ENCODE assay signal across 8 cellular contexts in genomic region chrX:43731086-43731485, GRCh38.
"Had no signal": no experiment of that assay in that cellular context is flagged by ENCODE, and none has a peak within 500 bp of the region (broad histone marks: within the 10 kb centered on the region; RNA-seq: fewer than 3 reads in every experiment).

No MANE protein-coding gene starts in this region.

- H3K36me3 ChIP-seq: HAP-1 had no signal

- H3K27ac Mint-ChIP-seq: GM23338, HFFc6, IgD-negative memory B cell had no signal

- H3K4me1 ChIP-seq: HAP-1 had no signal

- H3K4me3 Mint-ChIP-seq: GM23338, HFFc6, IgD-negative memory B cell had no signal

- ATAC-seq: GM23338, HCT116, HepG2 had no signal

- H3K27me3 Mint-ChIP-seq: IgD-negative memory B cell had no signal

- FAIRE-seq: HepG2 had no signal

- H3K4me1 Mint-ChIP-seq: IgD-negative memory B cell had no signal

- H3K9me3 Mint-ChIP-seq: IgD-negative memory B cell had no signal

- H3K27ac ChIP-seq: HL-60 had no signal

- DNase-seq: H7, HFFc6 had no signal

- H3K9me3 ChIP-seq: HAP-1 had no signal

- H3K4me3 ChIP-seq: GM23338, HAP-1 had no signal

- H3K36me3 Mint-ChIP-seq: IgD-negative memory B cell had no signal
